In genomic region chr1:151635479-151636072, GRCh38 we compare ENCODE assay signal across 18 cellular contexts.
DNase-seq lines count a peak whose midpoint lies in the region; ATAC-seq and TF ChIP-seq lines count a peak whose summit lies in the region.
"Had no signal": no experiment of that assay in that cellular context is flagged by ENCODE, and none has a peak within 500 bp of the region (broad histone marks: within the 10 kb centered on the region; RNA-seq: fewer than 3 reads in every experiment).

No MANE protein-coding gene starts in this region.

- ATAC-seq in GM21825 (IDR thresholded peaks at IDR 0.05; ENCODE audit: unreplicated experiment) (peak; percentile 61), SK-N-SH treated with all-trans-retinoic acid at 6 μM for 48 hours (peak; percentile 48; the same call in 2 of the 3 replicates), memory B cell (ENCODE audit: low read depth) (no peak), HG03469 (IDR thresholded peaks at IDR 0.05; ENCODE audit: unreplicated experiment) (no peak)
- ATAC-seq: naive thymus-derived CD4-positive, alpha-beta T cell had no signal

- no peaks in the 10 kb centered on the region for H3K9me3 Mint-ChIP-seq in memory B cell
- H3K9me3 Mint-ChIP-seq: CD8-positive, alpha-beta memory T cell; naive thymus-derived CD4-positive, alpha-beta T cell had no signal

- TF ChIP-seq CTCF in GM10266 (IDR thresholded peaks at IDR 0.05; ENCODE audit: control insufficient read depth, insufficient read depth, low read depth, missing control alignments) (no peak), foreskin fibroblast (IDR thresholded peaks at IDR 0.05; ENCODE audit: low read depth, low read length) (no peak)

- H3K27ac Mint-ChIP-seq in memory B cell: peak overlapping the region; percentile 69
- H3K27ac Mint-ChIP-seq: CD8-positive, alpha-beta memory T cell had no signal

- DNase-seq in GM10266 (ENCODE audit: extremely low spot score): peak; percentile 48
- DNase-seq in memory B cell (ENCODE audit: low spot score in 2 of 2): no peak
- DNase-seq in activated CD4-positive, alpha-beta T cell treated with anti-CD3 and anti-CD28 coated beads, Interleukin-2, amount 50 U/mL, for 1 hour: no peak
- no peak for DNase-seq in NCI-H2227 treated with DMSO at 0.1 percent for 48 hours (lab: John Stamatoyannopoulos, UW)
- no peak for DNase-seq in foreskin fibroblast
- DNase-seq: activated CD4-positive, alpha-beta T cell treated with anti-CD3 and anti-CD28 coated beads for 4 hours; activated CD8-positive, alpha-beta memory T cell treated with anti-CD3 and anti-CD28 coated beads, Interleukin-2, amount 50 U/mL, for 4 hours; anterior cingulate cortex; CD8-positive, alpha-beta memory T cell; naive thymus-derived CD4-positive, alpha-beta T cell; NCI-H1930; NCI-H510A; small intestine; T1000; testis had no signal

- H3K27me3 Mint-ChIP-seq in memory B cell: no peaks in the 10 kb centered on the region
- H3K27me3 Mint-ChIP-seq: CD8-positive, alpha-beta memory T cell; naive thymus-derived CD4-positive, alpha-beta T cell had no signal

- H3K4me1 Mint-ChIP-seq in memory B cell: peaks cover 2% of the 10 kb centered on the region

- no peak overlapping the region for H3K4me3 ChIP-seq in foreskin fibroblast (ENCODE audit: low read depth in 1 of 2, low read length in 2 of 2)
- H3K4me3 ChIP-seq: testis had no signal

- H3K4me3 Mint-ChIP-seq in memory B cell: no peak overlapping the region
- H3K4me3 Mint-ChIP-seq: CD8-positive, alpha-beta memory T cell; naive thymus-derived CD4-positive, alpha-beta T cell had no signal

- peaks cover 4% of the 10 kb centered on the region for H3K36me3 Mint-ChIP-seq in memory B cell

TF ChIP-seq in SK-N-SH treated with all-trans-retinoic acid at 6 μM for 48 hours, 23 proteins besides CTCF, POLR2A, EP300 and RAD21:
- TF ChIP-seq OSR1 (CRISPR knock-in tag; IDR thresholded peaks at IDR 0.05) (no peak), TCF4 (CRISPR knock-in tag; IDR thresholded peaks at IDR 0.05; ENCODE audit: borderline replicate concordance) (no peak), ZNF565 (CRISPR knock-in tag; conservative IDR thresholded peaks at IDR 0.05; ENCODE audit: low read depth) (no peak), POU6F1 (CRISPR knock-in tag; IDR thresholded peaks at IDR 0.05; ENCODE audit: borderline replicate concordance, low read depth) (no peak), PATZ1 (CRISPR knock-in tag; IDR thresholded peaks at IDR 0.05; ENCODE audit: borderline replicate concordance) (no peak), ISL1 (CRISPR knock-in tag; IDR thresholded peaks at IDR 0.05) (no peak), TOX (CRISPR knock-in tag; IDR thresholded peaks at IDR 0.05; ENCODE audit: borderline replicate concordance) (no peak), CSDC2 (CRISPR knock-in tag; IDR thresholded peaks at IDR 0.05) (no peak), ZFP30 (CRISPR knock-in tag; IDR thresholded peaks at IDR 0.05) (no peak)

Comparison
In these comparisons a context has a peak if more than half of its experiments do, and no peak if none do; other contexts are left out.
1. ATAC-seq: peak in GM21825 (single experiment) and SK-N-SH treated with all-trans-retinoic acid at 6 μM for 48 hours (single experiment); none in memory B cell (single experiment) and HG03469 (single experiment).